ENCODE assay signal across 12 cellular contexts in genomic region chr3:80771085-80771484, GRCh38.
DNase-seq lines count a peak whose midpoint lies in the region; ATAC-seq and TF ChIP-seq lines count a peak whose summit lies in the region.
"Had no signal": no experiment of that assay in that cellular context is flagged by ENCODE, and none has a peak within 500 bp of the region (broad histone marks: within the 10 kb centered on the region; RNA-seq: fewer than 3 reads in every experiment).

No MANE protein-coding gene starts in this region.

- WGBS in testis, 2 donors = 38 to 62% methylated on average over 7 of the region's 7 CpGs

- in situ Hi-C loops in HAP-1 (cut with MboI; ENCODE audit: low sequenced_read_pairs) = no loop called here

- H3K27ac ChIP-seq in cardiac muscle cell = no peak overlapping the region
- peak overlapping the region in 1 of 2 donors; percentile 5 for H3K27ac ChIP-seq in testis
- H3K27ac ChIP-seq: heart right ventricle, neural progenitor cell, SK-N-MC had no signal

- TF ChIP-seq POLR2A in erythroblast (IDR thresholded peaks at IDR 0.05; ENCODE audit: low read length) = no peak
- no peak for TF ChIP-seq POLR2A in testis (IDR thresholded peaks at IDR 0.05)

- H3K36me3 ChIP-seq in cardiac muscle cell = no peaks in the 10 kb centered on the region
- H3K36me3 ChIP-seq in testis (ENCODE audit: low read depth, missing control alignments) = no peaks in the 10 kb centered on the region
- H3K36me3 ChIP-seq in HAP-1 (replicated peaks) = no peaks in the 10 kb centered on the region
- H3K36me3 ChIP-seq in H7 (replicated peaks; ENCODE audit: control insufficient read depth, insufficient read depth, low read length) = no peaks in the 10 kb centered on the region
- H3K36me3 ChIP-seq: heart right ventricle, neural progenitor cell had no signal

- ATAC-seq in Right ventricle myocardium superior (ENCODE audit: poor library complexity) = no peak

- peak; percentile 41 to 46 for DNase-seq in cardiac muscle cell (ENCODE audit: low read depth in 1 of 2, low spot score in 1 of 2)
- no peak for DNase-seq in Right ventricle myocardium superior
- peak; percentile 76 for DNase-seq in OCI-M1 (lab: John Stamatoyannopoulos, UW)
- peak; percentile 33 to 62 for DNase-seq in erythroblast (lab: John Stamatoyannopoulos, UW)
- peak; percentile 23 for DNase-seq in testis
- no peak for DNase-seq in GDM1 (lab: John Stamatoyannopoulos, UW)
- no peak for DNase-seq in HAP-1 (ENCODE audit: low spot score in 2 of 2)
- DNase-seq in H7 = no peak
- DNase-seq: heart right ventricle, NCI-H1694 treated with DMSO at 0.1 percent for 48 hours had no signal

- no peak for TF ChIP-seq CTCF in cardiac muscle cell (IDR thresholded peaks at IDR 0.05; ENCODE audit: low read depth, low read length)
- no peak for TF ChIP-seq CTCF in testis (IDR thresholded peaks at IDR 0.05)

- H3K9me3 ChIP-seq in cardiac muscle cell (ENCODE audit: low read depth) = no peaks in the 10 kb centered on the region
- no peaks in the 10 kb centered on the region for H3K9me3 ChIP-seq in testis
- H3K9me3 ChIP-seq in HAP-1 = no peaks in the 10 kb centered on the region

- intact Hi-C loops in Right ventricle myocardium superior (cut with DNase I) = no loop called here
- intact Hi-C loops in testis (cut with DNase I; ENCODE audit: low total_unique reads) = no loop called here

- H3K27me3 ChIP-seq in cardiac muscle cell (no peaks in the 10 kb centered on the region), testis (no peaks in the 10 kb centered on the region), HAP-1 (ENCODE audit: low read depth) (no peaks in the 10 kb centered on the region), H7 (ENCODE audit: control insufficient read depth, insufficient read depth, low read length) (no peaks in the 10 kb centered on the region)
- H3K27me3 ChIP-seq: heart right ventricle, neural progenitor cell had no signal

- H3K4me1 ChIP-seq in cardiac muscle cell (ENCODE audit: low read depth) (no peaks in the 10 kb centered on the region), testis (no peaks in the 10 kb centered on the region), HAP-1 (no peaks in the 10 kb centered on the region)
- H3K4me1 ChIP-seq: heart right ventricle, neural progenitor cell had no signal

- peak overlapping the region; percentile 24 for H3K4me3 ChIP-seq in cardiac muscle cell
- H3K4me3 ChIP-seq in testis = peak overlapping the region; percentile 39 to 53
- H3K4me3 ChIP-seq in HAP-1 = no peak overlapping the region
- H3K4me3 ChIP-seq in H7 (ENCODE audit: insufficient read depth, low read depth, low read length) = no peak overlapping the region; the same call in 1 of the 2 replicates
- H3K4me3 ChIP-seq: heart right ventricle, neural progenitor cell, SK-N-MC had no signal

Comparison
In these comparisons a context has a peak if more than half of its experiments do, and no peak if none do; other contexts are left out.
1. DNase-seq: peak in cardiac muscle cell (2 of 2), OCI-M1 (single experiment), erythroblast (2 of 2) and testis (single experiment); none in Right ventricle myocardium superior (single experiment), GDM1 (single experiment), HAP-1 (0 of 2) and H7 (single experiment).
2. H3K4me3 ChIP-seq: peak in cardiac muscle cell (single experiment) and testis (2 of 2); none in HAP-1 (single experiment) and H7 (single experiment).